7 cellular contexts compared by ENCODE assay signal in genomic region chr7:40015790-40016296, GRCh38.
DNase-seq lines count a peak whose midpoint lies in the region; ATAC-seq and TF ChIP-seq lines count a peak whose summit lies in the region.

No MANE protein-coding gene starts in this region.

- H3K4me3 ChIP-seq in GM12864 (ENCODE audit: low read depth, low read length) = no peak overlapping the region

- ATAC-seq in HG03457 (IDR thresholded peaks at IDR 0.05; ENCODE audit: unreplicated experiment) = peak; percentile 88

- no peak for TF ChIP-seq CTCF in GM12864 (IDR thresholded peaks at IDR 0.05; ENCODE audit: low read depth, low read length, missing control alignments)
- no peak for TF ChIP-seq CTCF in GM20000 (IDR thresholded peaks at IDR 0.05; ENCODE audit: extremely low read depth, missing control alignments)

- DNase-seq in GM12864 (ENCODE audit: low read depth) (peak; percentile 43), GM20000 (ENCODE audit: low spot score) (peak; percentile 54), SIG-M5 (lab: John Stamatoyannopoulos, UW) (peak; percentile 7), germinal center (ENCODE audit: low spot score) (peak; percentile 49), NCI-H1417 treated with DMSO at 0.1 percent for 48 hours (lab: John Stamatoyannopoulos, UW) (no peak)
- no peak for DNase-seq in activated effector memory CD4-positive, alpha-beta T cell treated with Interleukin-2 at 50 U/mL for 16 hours

Comparison
In these comparisons a context has a peak if more than half of its experiments do, and no peak if none do; other contexts are left out.
1. DNase-seq: peak in GM12864 (single experiment), GM20000 (single experiment), SIG-M5 (single experiment) and germinal center (single experiment); none in activated effector memory CD4-positive, alpha-beta T cell treated with Interleukin-2 at 50 U/mL for 16 hours (single experiment) and NCI-H1417 treated with DMSO at 0.1 percent for 48 hours (single experiment).